24 cellular contexts compared by ENCODE assay signal in genomic region chr12:7650091-7650490, GRCh38. TPM values are rescaled to one million over a fixed set of nuclear protein-coding genes. Genes with fewer than 3 reads are reported as not detected.
"Had no signal": no experiment of that assay in that cellular context is flagged by ENCODE, and none has a peak within 500 bp of the region (broad histone marks: within the 10 kb centered on the region; RNA-seq: fewer than 3 reads in every experiment).

No MANE protein-coding gene starts in this region.

- H3K4me2 ChIP-seq: SK-N-SH had no signal

- H3K9me3 Mint-ChIP-seq: T-cell had no signal

- H3K9me3 ChIP-seq: SK-N-SH had no signal

- DNase-seq: IMR-90, Karpas-422, KG1, NCI-H1092, NCI-H1105 treated with DMSO at 0.1 percent for 48 hours, NCI-H1417 treated with DMSO at 0.1 percent for 48 hours, NCI-H187, NCI-H2029, NCI-H2081 treated with DMSO at 0.1 percent for 48 hours, NCI-H2171, NCI-H226, NCI-H446, NCI-H510A, NCI-H524 treated with DMSO at 0.1 percent for 48 hours, NCI-H69, NCI-H774, SHP77, SK-N-SH, SW 1271, T-cell had no signal

- H3K9ac ChIP-seq: SK-N-SH had no signal

- ATAC-seq: HepG2, T-cell had no signal

- H3K36me3 Mint-ChIP-seq: T-cell had no signal

- H3K27ac ChIP-seq: HL-60, RWPE1 had no signal

- H3K27ac Mint-ChIP-seq: T-cell had no signal

- H3K4me3 Mint-ChIP-seq: T-cell had no signal

RNA-seq across cellular contexts. Expression of gene APOBEC1, which starts 15.6 kb away (rescaled TPM):
- total RNA-seq: HepG2, IMR-90, SK-MEL-5, T-cell had no signal
- polyA plus RNA-seq: HepG2, IMR-90, SK-N-SH had no signal

RNA-seq across cellular contexts. Expression of gene GDF3, which starts 45.5 kb away (rescaled TPM):
- total RNA-seq: HepG2, IMR-90, SK-MEL-5, T-cell had no signal
- polyA plus RNA-seq: HepG2, IMR-90, SK-N-SH had no signal
